In the genomic region with DNA sequence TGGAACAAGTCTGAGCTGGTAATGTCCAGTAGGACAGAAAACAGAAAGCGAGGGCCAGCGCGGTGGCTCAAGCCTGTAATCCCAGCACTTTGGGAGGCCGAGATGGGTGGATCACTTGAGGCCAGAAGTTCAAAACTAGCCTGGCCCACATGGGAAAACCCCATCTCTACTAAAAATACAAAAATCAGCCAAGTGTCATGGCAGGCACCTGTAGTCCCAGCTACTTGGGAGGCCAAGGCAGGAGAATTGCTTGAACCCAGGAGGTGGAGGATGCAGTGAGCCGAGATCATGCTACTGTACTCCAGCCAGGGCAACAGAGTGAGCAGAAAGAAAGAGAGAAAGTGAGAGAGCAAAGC, we compare ENCODE assay signal across 8 cellular contexts. TPM values are rescaled to one million over a fixed set of nuclear protein-coding genes. Genes with fewer than 3 reads are reported as not detected.
DNase-seq lines count a peak whose midpoint lies in the region; ATAC-seq, FAIRE-seq and TF ChIP-seq lines count a peak whose summit lies in the region.
"Not testable (repeated sequence)": the region's sequence is repeated elsewhere in the genome, so short reads cannot be mapped to it uniquely, and the experiment has no call there.

No MANE protein-coding gene starts in this region.

- H3K4me3 Mint-ChIP-seq in activated T-helper 17 cell treated with anti-CD3 and anti-CD28 coated beads, Interleukin-2, amount 50 U/mL, for 72 hours: peak overlapping the region; percentile 36
- peak overlapping the region; percentile 21 to 86 (median 50) for H3K4me3 Mint-ChIP-seq in naive B cell

- not testable (repeated sequence) for H3K27me3 Mint-ChIP-seq in activated T-helper 17 cell treated with anti-CD3 and anti-CD28 coated beads, Interleukin-2, amount 50 U/mL, for 72 hours; naive B cell

- H3K36me3 ChIP-seq in PC-3 (ENCODE audit: low read depth, low read length): not testable (repeated sequence)

- CTCF ChIA-PET in PC-3 (lab: Charles Lee): not testable (repeated sequence)

- DNase-seq in GM12891 (ENCODE audit: insufficient read length, low spot score); PC-3; naive B cell: not testable (repeated sequence)

- peak; percentile 40 for FAIRE-seq in GM12891 (lab: Jason Lieb, UNC)

- not testable (repeated sequence) for H3F3A ChIP-seq in PC-3 (ENCODE audit: low read length, unreplicated experiment)

- H3K9me3 Mint-ChIP-seq in activated T-helper 17 cell treated with anti-CD3 and anti-CD28 coated beads, Interleukin-2, amount 50 U/mL, for 72 hours; naive B cell: not testable (repeated sequence)

- peak; percentile 29 for ATAC-seq in GM19328 (IDR thresholded peaks at IDR 0.05; ENCODE audit: unreplicated experiment)
- peak; percentile 6 for ATAC-seq in GM21576 (IDR thresholded peaks at IDR 0.05; ENCODE audit: unreplicated experiment)
- peak; percentile 29 for ATAC-seq in HG02870 (IDR thresholded peaks at IDR 0.05; ENCODE audit: unreplicated experiment)
- ATAC-seq in HG03342 (IDR thresholded peaks at IDR 0.05; ENCODE audit: unreplicated experiment): peak; percentile 25
- ATAC-seq in PC-3: not testable (repeated sequence)
- peak; percentile 25 for ATAC-seq in activated T-helper 17 cell treated with anti-CD3 and anti-CD28 coated beads, Interleukin-2, amount 50 U/mL, for 72 hours (replicated peaks)
- peak; percentile 35 to 44 for ATAC-seq in naive B cell (ENCODE audit: low read depth in 2 of 2)

- H3K27ac ChIP-seq in PC-3 (ENCODE audit: low read length): not testable (repeated sequence)

- not testable (repeated sequence) for H4K20me1 ChIP-seq in PC-3 (ENCODE audit: low read length)

- not testable (repeated sequence) for H3K9me2 ChIP-seq in PC-3 (replicated peaks; ENCODE audit: low read length)

- H3K4me3 ChIP-seq in PC-3 (ENCODE audit: low read length): not testable (repeated sequence)

- TF ChIP-seq CTCF in PC-3 (conservative IDR thresholded peaks at IDR 0.05; ENCODE audit: low read depth, low read length): not testable (repeated sequence)

- H3K27me3 ChIP-seq in PC-3 (ENCODE audit: low read length): not testable (repeated sequence)

- not testable (repeated sequence) for TF ChIP-seq POLR2A in GM12891 (IDR thresholded peaks at IDR 0.05; ENCODE audit: low read depth, low read length)

- H3K27ac Mint-ChIP-seq in activated T-helper 17 cell treated with anti-CD3 and anti-CD28 coated beads, Interleukin-2, amount 50 U/mL, for 72 hours: peak overlapping the region; percentile 18
- peak overlapping the region; percentile 84 to 98 (median 88) for H3K27ac Mint-ChIP-seq in naive B cell

- not testable (repeated sequence) for H3K36me3 Mint-ChIP-seq in activated T-helper 17 cell treated with anti-CD3 and anti-CD28 coated beads, Interleukin-2, amount 50 U/mL, for 72 hours (ENCODE audit: low read depth); naive B cell

- not testable (repeated sequence) for H2AFZ ChIP-seq in PC-3 (ENCODE audit: low read length)

- H3K9ac ChIP-seq in PC-3 (ENCODE audit: low read length): not testable (repeated sequence)

- peak overlapping the region; percentile 6; the same call in 1 of the 2 replicates for H3K4me2 ChIP-seq in PC-3 (ENCODE audit: low read length)

- peaks cover 29% of the 10 kb centered on the region for H3K4me1 ChIP-seq in PC-3 (ENCODE audit: insufficient read depth, low read length)

- H3K4me1 Mint-ChIP-seq in activated T-helper 17 cell treated with anti-CD3 and anti-CD28 coated beads, Interleukin-2, amount 50 U/mL, for 72 hours: not testable (repeated sequence)
- peaks cover 19 to 52% (median 19%) of the 10 kb centered on the region in 3 donors for H3K4me1 Mint-ChIP-seq in naive B cell

- H3K9me3 ChIP-seq in PC-3 (ENCODE audit: low read length): not testable (repeated sequence)

- not testable (repeated sequence) for H3K79me2 ChIP-seq in PC-3 (ENCODE audit: low read length)

- BruUV-seq in PC-3 (replicated peaks; lab: Mats Ljungman, UMichigan): not testable (repeated sequence)

- POLR2A ChIA-PET in PC-3 (lab: Charles Lee; ENCODE audit: unreplicated experiment): not testable (repeated sequence)

- intact Hi-C loops in PC-3 (cut with micrococcal nuclease): not testable (repeated sequence)

RNA-seq across cellular contexts. Expression of a gene that starts 52.3 kb away (rescaled TPM):
- 62.3 TPM for polyA plus RNA-seq in GM12891 (2012; ENCODE audit: low read depth, missing spikeins)
- 39.2 and 41.5 TPM in 2 replicates for total RNA-seq in PC-3 (2014; rRNA removed)
- total RNA-seq in activated T-helper 17 cell treated with anti-CD3 and anti-CD28 coated beads, Interleukin-2, amount 50 U/mL, for 72 hours: 10 to 100 TPM; 62.7 to 83.1 TPM
- 100 to 1,000 TPM in 5 of 6 donors, 10 to 100 TPM in 1; 94.5 to 224 (median 158) TPM for polyA plus RNA-seq in naive B cell (ENCODE audit: low read depth in 6 of 6)
